34 cellular contexts compared by ENCODE assay signal in genomic region chrX:11089802-11090201, GRCh38.
"Had no signal": no experiment of that assay in that cellular context is flagged by ENCODE, and none has a peak within 500 bp of the region (broad histone marks: within the 10 kb centered on the region; RNA-seq: fewer than 3 reads in every experiment).

No MANE protein-coding gene starts in this region.

- H3K27ac ChIP-seq: breast epithelium, cardiac muscle cell, coronary artery, dorsolateral prefrontal cortex, WERI-Rb-1 had no signal

- H3K4me1 Mint-ChIP-seq: activated CD4-positive, alpha-beta memory T cell treated with anti-CD3 and anti-CD28 coated beads, Interleukin-2, amount 10 ng/mL, durations not matched to agents 7 days and 5 days; activated CD4-positive, alpha-beta T cell treated with anti-CD3 and anti-CD28 coated beads for 36 hours; activated CD4-positive, alpha-beta T cell treated with anti-CD3 and anti-CD28 coated beads, Interleukin-2, amount 10 ng/mL, durations not matched to agents 7 days and 5 days; activated naive CD4-positive, alpha-beta T cell treated with anti-CD3 and anti-CD28 coated beads, Interleukin-2, amount 10 ng/mL, durations not matched to agents 7 days and 5 days; activated naive CD8-positive, alpha-beta T cell treated with anti-CD3 and anti-CD28 coated beads, Interleukin-2, amount 10 ng/mL, durations not matched to agents 7 days and 5 days; brain; endodermal cell; T-cell had no signal

- H3K36me3 Mint-ChIP-seq: activated naive CD4-positive, alpha-beta T cell treated with anti-CD3 and anti-CD28 coated beads, Interleukin-2, amount 10 ng/mL, durations not matched to agents 7 days and 5 days; activated naive CD8-positive, alpha-beta T cell treated with anti-CD3 and anti-CD28 coated beads, Interleukin-2, amount 10 ng/mL, durations not matched to agents 7 days and 5 days; brain had no signal

- H3K36me3 ChIP-seq: breast epithelium, cardiac muscle cell, WERI-Rb-1 had no signal

- H3K27ac Mint-ChIP-seq: activated CD4-positive, alpha-beta memory T cell treated with anti-CD3 and anti-CD28 coated beads, Interleukin-2, amount 10 ng/mL, durations not matched to agents 7 days and 5 days; activated CD4-positive, alpha-beta T cell treated with anti-CD3 and anti-CD28 coated beads for 36 hours; activated CD4-positive, alpha-beta T cell treated with anti-CD3 and anti-CD28 coated beads, Interleukin-2, amount 10 ng/mL, durations not matched to agents 7 days and 5 days; activated naive CD4-positive, alpha-beta T cell treated with anti-CD3 and anti-CD28 coated beads, Interleukin-2, amount 10 ng/mL, durations not matched to agents 7 days and 5 days; activated naive CD4-positive, alpha-beta T cell treated with anti-CD3 and anti-CD28 coated beads, Interleukin-2, amount 50 U/mL, for 72 hours; activated naive CD8-positive, alpha-beta T cell treated with anti-CD3 and anti-CD28 coated beads, Interleukin-2, amount 10 ng/mL, durations not matched to agents 7 days and 5 days; activated T-cell treated with anti-CD3 and anti-CD28 coated beads, Interleukin-2, amount 50 U/mL, for 24 hours; activated T-cell treated with anti-CD3 and anti-CD28 coated beads, Interleukin-2, amount 50 U/mL, for 72 hours; brain; dendritic cell treated with granulocyte-macrophage colony-stimulating factor and Interleukin-4, amounts not matched to agents 40 ng/mL and 50 ng/mL, for 4 days; endodermal cell; T-cell; T-helper 1 cell treated with Interleukin-12 subunit alpha and Interleukin-12 subunit beta and Interleukin-4 antibody, amounts not matched to agents 30 μg/mL and 1 μg/mL, for 36 hours had no signal

- H3K27me3 Mint-ChIP-seq: activated CD4-positive, alpha-beta memory T cell treated with anti-CD3 and anti-CD28 coated beads, Interleukin-2, amount 10 ng/mL, durations not matched to agents 7 days and 5 days; activated CD4-positive, alpha-beta T cell treated with anti-CD3 and anti-CD28 coated beads for 36 hours; activated CD4-positive, alpha-beta T cell treated with anti-CD3 and anti-CD28 coated beads, Interleukin-2, amount 10 ng/mL, durations not matched to agents 7 days and 5 days; activated naive CD4-positive, alpha-beta T cell treated with anti-CD3 and anti-CD28 coated beads, Interleukin-2, amount 10 ng/mL, durations not matched to agents 7 days and 5 days; activated naive CD8-positive, alpha-beta T cell treated with anti-CD3 and anti-CD28 coated beads, Interleukin-2, amount 10 ng/mL, durations not matched to agents 7 days and 5 days; brain; dendritic cell treated with granulocyte-macrophage colony-stimulating factor and Interleukin-4, amounts not matched to agents 40 ng/mL and 50 ng/mL, for 4 days; T-cell had no signal

- H3K4me1 ChIP-seq: breast epithelium had no signal

- H3K4me3 Mint-ChIP-seq: activated CD4-positive, alpha-beta memory T cell treated with anti-CD3 and anti-CD28 coated beads, Interleukin-2, amount 10 ng/mL, durations not matched to agents 7 days and 5 days; activated CD4-positive, alpha-beta T cell treated with anti-CD3 and anti-CD28 coated beads for 36 hours; activated CD4-positive, alpha-beta T cell treated with anti-CD3 and anti-CD28 coated beads, Interleukin-2, amount 10 ng/mL, durations not matched to agents 7 days and 5 days; activated naive CD4-positive, alpha-beta T cell treated with anti-CD3 and anti-CD28 coated beads, Interleukin-2, amount 10 ng/mL, durations not matched to agents 7 days and 5 days; activated naive CD8-positive, alpha-beta T cell treated with anti-CD3 and anti-CD28 coated beads, Interleukin-2, amount 10 ng/mL, durations not matched to agents 7 days and 5 days; activated T-cell treated with anti-CD3 and anti-CD28 coated beads, Interleukin-2, amount 50 U/mL, for 24 hours; activated T-cell treated with anti-CD3 and anti-CD28 coated beads, Interleukin-2, amount 50 U/mL, for 72 hours; brain; dendritic cell treated with granulocyte-macrophage colony-stimulating factor and Interleukin-4, amounts not matched to agents 40 ng/mL and 50 ng/mL, for 4 days; endodermal cell; T-cell; T-helper 1 cell treated with Interleukin-12 subunit alpha and Interleukin-12 subunit beta and Interleukin-4 antibody, amounts not matched to agents 30 μg/mL and 1 μg/mL, for 36 hours had no signal

- H3K9me3 Mint-ChIP-seq: T-helper 1 cell treated with Interleukin-12 subunit alpha and Interleukin-12 subunit beta and Interleukin-4 antibody, amounts not matched to agents 30 μg/mL and 1 μg/mL, for 36 hours had no signal

- H3K4me3 ChIP-seq: breast epithelium, cardiac muscle cell, coronary artery, dorsolateral prefrontal cortex had no signal

- H3K27me3 ChIP-seq: breast epithelium, cardiac muscle cell had no signal

- FAIRE-seq: frontal cortex had no signal

- ATAC-seq: activated CD4-positive, alpha-beta T cell treated with anti-CD3 and anti-CD28 coated beads for 36 hours; activated naive CD4-positive, alpha-beta T cell treated with anti-CD3 and anti-CD28 coated beads, Interleukin-2, amount 50 U/mL, for 72 hours; activated T-cell treated with anti-CD3 and anti-CD28 coated beads, Interleukin-2, amount 50 U/mL, for 72 hours; esophagus mucosa; T-cell had no signal

- DNase-seq: activated CD4-positive, alpha-beta memory T cell treated with anti-CD3 and anti-CD28 coated beads, Interleukin-2, amount 10 ng/mL, durations not matched to agents 7 days and 5 days; activated CD4-positive, alpha-beta T cell treated with anti-CD3 and anti-CD28 coated beads for 36 hours; activated CD4-positive, alpha-beta T cell treated with anti-CD3 and anti-CD28 coated beads, Interleukin-2, amount 10 ng/mL, durations not matched to agents 7 days and 5 days; activated CD4-positive, alpha-beta T cell treated with anti-CD3 and anti-CD28 coated beads, Interleukin-2, amount 50 U/mL, for 4 hours; activated CD4-positive, CD25-positive, alpha-beta regulatory T cell; activated CD4-positive, CD25-positive, alpha-beta regulatory T cell treated with anti-CD3 and anti-CD28 coated beads, Interleukin-2, amount 50 U/mL, for 72 hours; activated CD8-positive, alpha-beta memory T cell treated with anti-CD3 and anti-CD28 coated beads, Interleukin-2, amount 50 U/mL, for 48 hours; activated gamma-delta T cell; activated naive CD4-positive, alpha-beta T cell; activated naive CD4-positive, alpha-beta T cell treated with anti-CD3 and anti-CD28 coated beads, Interleukin-2, amount 10 ng/mL, durations not matched to agents 7 days and 5 days; activated naive CD8-positive, alpha-beta T cell treated with anti-CD3 and anti-CD28 coated beads, Interleukin-2, amount 10 ng/mL, durations not matched to agents 7 days and 5 days; activated T-cell treated with anti-CD3 and anti-CD28 coated beads for 4 hours; activated T-cell treated with anti-CD3 and anti-CD28 coated beads, Interleukin-2, amount 50 U/mL, for 24 hours; activated T-cell treated with anti-CD3 and anti-CD28 coated beads, Interleukin-2, amount 50 U/mL, for 72 hours; amygdala; aorta; central memory CD4-positive, alpha-beta T cell; dorsolateral prefrontal cortex; effector memory CD4-positive, alpha-beta T cell; endodermal cell; foreskin fibroblast; head of caudate nucleus; T-cell; T-helper 9 cell; WERI-Rb-1 had no signal
